In genomic region chr16:50354629-50355456, GRCh38 we compare ENCODE assay signal across 7 cellular contexts. TPM values are rescaled to one million over a fixed set of nuclear protein-coding genes. Genes with fewer than 3 reads are reported as not detected.
DNase-seq lines count a peak whose midpoint lies in the region; ATAC-seq, FAIRE-seq and TF ChIP-seq lines count a peak whose summit lies in the region.

No MANE protein-coding gene starts in this region.

- FAIRE-seq in colon (lab: Jason Lieb, UNC) = peak; percentile 41

- no peaks in the 10 kb centered on the region for H3K27me3 Mint-ChIP-seq in progenitor cell of endocrine pancreas
- H3K27me3 Mint-ChIP-seq in activated T-helper 1 cell treated with anti-CD3 and anti-CD28 coated beads, Interleukin-12 subunit alpha, Interleukin-12 subunit beta, Interleukin-2, Interleukin-4 antibody, amounts not matched to agents 30 ng/mL and 10 ng/mL and 1 ng/mL, durations not matched to agents 14 hours and 24 hours and 36 hours (ENCODE audit: insufficient read depth) = no peaks in the 10 kb centered on the region

- intact Hi-C loops in activated T-helper 1 cell treated with anti-CD3 and anti-CD28 coated beads, Interleukin-12 subunit alpha, Interleukin-12 subunit beta, Interleukin-2, Interleukin-4 antibody, amounts not matched to agents 30 ng/mL and 10 ng/mL and 1 ng/mL, durations not matched to agents 14 hours and 24 hours and 36 hours (cut with micrococcal nuclease) = loop anchor here (1.0 to 2.0 kb wide), 3 partner anchors 16 to 141 kb away; no protein-coding TSS in a partner anchor

- no peak overlapping the region for H3K4me3 Mint-ChIP-seq in progenitor cell of endocrine pancreas (ENCODE audit: low read depth)
- H3K4me3 Mint-ChIP-seq in activated T-helper 1 cell treated with anti-CD3 and anti-CD28 coated beads, Interleukin-12 subunit alpha, Interleukin-12 subunit beta, Interleukin-2, Interleukin-4 antibody, amounts not matched to agents 30 ng/mL and 10 ng/mL and 1 ng/mL, durations not matched to agents 14 hours and 24 hours and 36 hours = no peak overlapping the region

- no peaks in the 10 kb centered on the region for H3K9me3 Mint-ChIP-seq in progenitor cell of endocrine pancreas (ENCODE audit: low read depth)
- no peaks in the 10 kb centered on the region for H3K9me3 Mint-ChIP-seq in activated T-helper 1 cell treated with anti-CD3 and anti-CD28 coated beads, Interleukin-12 subunit alpha, Interleukin-12 subunit beta, Interleukin-2, Interleukin-4 antibody, amounts not matched to agents 30 ng/mL and 10 ng/mL and 1 ng/mL, durations not matched to agents 14 hours and 24 hours and 36 hours

- no peak for ATAC-seq in GM21390 (IDR thresholded peaks at IDR 0.05; ENCODE audit: unreplicated experiment)

- no peak overlapping the region for H3K27ac Mint-ChIP-seq in progenitor cell of endocrine pancreas
- no peak overlapping the region for H3K27ac Mint-ChIP-seq in activated T-helper 1 cell treated with anti-CD3 and anti-CD28 coated beads, Interleukin-12 subunit alpha, Interleukin-12 subunit beta, Interleukin-2, Interleukin-4 antibody, amounts not matched to agents 30 ng/mL and 10 ng/mL and 1 ng/mL, durations not matched to agents 14 hours and 24 hours and 36 hours

- peaks cover 6% of the 10 kb centered on the region for H3K4me1 Mint-ChIP-seq in progenitor cell of endocrine pancreas (ENCODE audit: low read depth)
- peaks cover 29% of the 10 kb centered on the region for H3K4me1 Mint-ChIP-seq in activated T-helper 1 cell treated with anti-CD3 and anti-CD28 coated beads, Interleukin-12 subunit alpha, Interleukin-12 subunit beta, Interleukin-2, Interleukin-4 antibody, amounts not matched to agents 30 ng/mL and 10 ng/mL and 1 ng/mL, durations not matched to agents 14 hours and 24 hours and 36 hours (ENCODE audit: low read depth)

- H3K36me3 Mint-ChIP-seq in progenitor cell of endocrine pancreas (ENCODE audit: insufficient read depth) = peaks cover 17% of the 10 kb centered on the region
- peaks cover 38% of the 10 kb centered on the region for H3K36me3 Mint-ChIP-seq in activated T-helper 1 cell treated with anti-CD3 and anti-CD28 coated beads, Interleukin-12 subunit alpha, Interleukin-12 subunit beta, Interleukin-2, Interleukin-4 antibody, amounts not matched to agents 30 ng/mL and 10 ng/mL and 1 ng/mL, durations not matched to agents 14 hours and 24 hours and 36 hours (ENCODE audit: low read depth)

- peak; percentile 69 for TF ChIP-seq CTCF in progenitor cell of endocrine pancreas (IDR thresholded peaks at IDR 0.05; ENCODE audit: unreplicated experiment)

- DNase-seq in GM03348 (ENCODE audit: low spot score) (peak; percentile 51), NCI-H1105 (lab: John Stamatoyannopoulos, UW) (peak; percentile 18), progenitor cell of endocrine pancreas (ENCODE audit: low spot score, unreplicated experiment) (no peak), iPS-NIHi7 (ENCODE audit: extremely low spot score) (no peak)
- no peak for DNase-seq in activated T-helper 1 cell treated with anti-CD3 and anti-CD28 coated beads, Interleukin-12 subunit alpha, Interleukin-12 subunit beta, Interleukin-2, Interleukin-4 antibody, amounts not matched to agents 30 ng/mL and 10 ng/mL and 1 ng/mL, durations not matched to agents 14 hours and 24 hours and 36 hours (ENCODE audit: low spot score)

RNA-seq across cellular contexts. Expression of gene BRD7, which starts 13.9 kb away (rescaled TPM):
- total RNA-seq in progenitor cell of endocrine pancreas = 104 and 109 TPM in 2 replicates
- 88.8 and 91.0 TPM in 2 replicates for total RNA-seq in activated T-helper 1 cell treated with anti-CD3 and anti-CD28 coated beads, Interleukin-12 subunit alpha, Interleukin-12 subunit beta, Interleukin-2, Interleukin-4 antibody, amounts not matched to agents 30 ng/mL and 10 ng/mL and 1 ng/mL, durations not matched to agents 14 hours and 24 hours and 36 hours

Comparison
In these comparisons a context has a peak if more than half of its experiments do, and no peak if none do; other contexts are left out.
1. DNase-seq: peak in GM03348 (single experiment) and NCI-H1105 (single experiment); none in progenitor cell of endocrine pancreas (single experiment), activated T-helper 1 cell treated with anti-CD3 and anti-CD28 coated beads, Interleukin-12 subunit alpha, Interleukin-12 subunit beta, Interleukin-2, Interleukin-4 antibody, amounts not matched to agents 30 ng/mL and 10 ng/mL and 1 ng/mL, durations not matched to agents 14 hours and 24 hours and 36 hours (single experiment) and iPS-NIHi7 (single experiment).